Comparison of ENCODE assay signal across 8 cellular contexts in genomic region chr20:53594068-53595017, GRCh38. TPM values are rescaled to one million over a fixed set of nuclear protein-coding genes. Genes with fewer than 3 reads are reported as not detected.
A peak's percentile ranks its signal among the peaks of the same experiment; 100 is the strongest.
DNase-seq lines count a peak whose midpoint lies in the region; ATAC-seq, FAIRE-seq and TF ChIP-seq lines count a peak whose summit lies in the region.

No MANE protein-coding gene starts in this region.

- H3K4me1 ChIP-seq in ACC112 (ENCODE audit: control insufficient read depth, insufficient read depth, low read length, unreplicated experiment) (peaks cover 27% of the 10 kb centered on the region), kidney (ENCODE audit: control insufficient read depth in 1 of 2, insufficient read depth in 1 of 2, low read depth in 1 of 2, low read length in 2 of 2) (peaks cover 0 to 2% of the 10 kb centered on the region in 2 donors)

- no peaks in the 10 kb centered on the region for H3K36me3 Mint-ChIP-seq in WTC11

- peak overlapping the region; percentile 81 for H3K27ac ChIP-seq in ACC112 (ENCODE audit: low read depth, low read length)
- peak overlapping the region; percentile 89 to 91 for H3K27ac ChIP-seq in kidney (ENCODE audit: low read depth in 2 of 2, low read length in 2 of 2)

- peak overlapping the region; percentile 76 for H2AFZ ChIP-seq in ACC112 (ENCODE audit: low read length, unreplicated experiment)

- TF ChIP-seq CTCF in WTC11 (IDR thresholded peaks at IDR 0.05) = peak; percentile 26; the same call in 1 of the 2 replicates
- no peak for TF ChIP-seq CTCF in cardiac fibroblast (IDR thresholded peaks at IDR 0.05; ENCODE audit: low read depth, low read length)
- no peak for TF ChIP-seq CTCF in kidney (IDR thresholded peaks at IDR 0.05; ENCODE audit: borderline replicate concordance, extremely low read depth, insufficient read depth)

- peak overlapping the region; percentile 74 for H3K4me3 Mint-ChIP-seq in WTC11

- peaks cover 66% of the 10 kb centered on the region for H3K4me1 Mint-ChIP-seq in WTC11

- FAIRE-seq in kidney (lab: Jason Lieb, UNC) = no peak

- peak; percentile 96 for DNase-seq in NCI-H2196 (lab: John Stamatoyannopoulos, UW; ENCODE audit: unreplicated experiment)
- DNase-seq in WTC11 (ENCODE audit: low spot score) = peak; percentile 95
- peak; percentile 93 to 97 for DNase-seq in cardiac fibroblast (ENCODE audit: low read depth in 2 of 2)
- peak; percentile 99 for DNase-seq in kidney
- peak; percentile 98 to 99 for DNase-seq in stimulated activated CD4-positive, alpha-beta T cell treated with anti-CD3 and anti-CD28 coated beads, Interleukin-15, amount 100 ng/mL, for 1 hour (ENCODE audit: low read depth in 1 of 2, low spot score in 1 of 2)

- CTCF ChIA-PET in WTC11 (lab: Charles Lee) = interaction anchor here (0.6 to 2.0 kb wide), 8 partner anchors 13 to 348 kb away, joined by 3 to 7 read pairs (median 3); no protein-coding TSS in a partner anchor

- peak overlapping the region; percentile 81 to 82 for H3K9ac ChIP-seq in kidney (ENCODE audit: low read length in 2 of 2)

- H3K27me3 Mint-ChIP-seq in WTC11 (ENCODE audit: low read depth) = no peaks in the 10 kb centered on the region

- no peaks in the 10 kb centered on the region for H3K27me3 ChIP-seq in ACC112 (ENCODE audit: insufficient read depth, low read length)

- peak overlapping the region; percentile 66; the same call in 1 of the 2 replicates for H3K27ac Mint-ChIP-seq in WTC11

- ATAC-seq in GM18868 (IDR thresholded peaks at IDR 0.05; ENCODE audit: unreplicated experiment) (peak; percentile 63), HG03108 (IDR thresholded peaks at IDR 0.05; ENCODE audit: unreplicated experiment) (peak; percentile 69), WTC11 (peak; percentile 82)

- H3K36me3 ChIP-seq in ACC112 (ENCODE audit: insufficient read depth, low read length) = no peaks in the 10 kb centered on the region
- H3K36me3 ChIP-seq in kidney (ENCODE audit: control insufficient read depth in 1 of 2, insufficient read depth in 2 of 2, low read length in 2 of 2) = no peaks in the 10 kb centered on the region

- no peaks in the 10 kb centered on the region for H3K9me3 ChIP-seq in kidney (ENCODE audit: control insufficient read depth in 1 of 2, low read length in 2 of 2)

- intact Hi-C loops in kidney (cut with DNase I) = no loop called here

- H3K79me2 ChIP-seq in ACC112 (ENCODE audit: control insufficient read depth, insufficient read depth, low read length, unreplicated experiment) = peaks cover 38% of the 10 kb centered on the region

- H3K4me3 ChIP-seq in ACC112 (ENCODE audit: low read depth, low read length) = peak overlapping the region; percentile 91
- peak overlapping the region; percentile 73 for H3K4me3 ChIP-seq in cardiac fibroblast (replicated peaks in 1 of 2; ENCODE audit: low read depth in 2 of 2, low read length in 2 of 2)
- H3K4me3 ChIP-seq in kidney (ENCODE audit: low read length in 2 of 2) = peak overlapping the region; percentile 76 to 77

- POLR2A ChIA-PET in WTC11 (lab: Charles Lee) = interaction anchor here (0.6 to 2.1 kb wide), 5 partner anchors 17 to 291 kb away, joined by 3 to 11 read pairs (median 6); no protein-coding TSS in a partner anchor

- H3K9me3 Mint-ChIP-seq in WTC11 = no peaks in the 10 kb centered on the region

TF ChIP-seq in WTC11, 78 proteins besides CTCF, POLR2A, EP300 and RAD21:
- TF ChIP-seq FOXP4 (CRISPR knock-in tag; IDR thresholded peaks at IDR 0.05) = no peak
- TF ChIP-seq NR2C2 (CRISPR knock-in tag; IDR thresholded peaks at IDR 0.05) = no peak
- no peak for TF ChIP-seq ZNF263 (CRISPR knock-in tag; IDR thresholded peaks at IDR 0.05; ENCODE audit: low read depth)
- peak; percentile 90 for TF ChIP-seq USF2 (CRISPR knock-in tag; IDR thresholded peaks at IDR 0.05)
- TF ChIP-seq IRF2 (CRISPR knock-in tag; IDR thresholded peaks at IDR 0.05; ENCODE audit: borderline replicate concordance, low read depth) = no peak
- peak; percentile 56; the same call in 1 of the 2 replicates for TF ChIP-seq GABPB1 (CRISPR knock-in tag; IDR thresholded peaks at IDR 0.05)
- TF ChIP-seq ZNF512 (CRISPR knock-in tag; IDR thresholded peaks at IDR 0.05; ENCODE audit: borderline replicate concordance) = no peak
- TF ChIP-seq GRHL2 (CRISPR knock-in tag; IDR thresholded peaks at IDR 0.05; ENCODE audit: insufficient replicate concordance, severe bottlenecking) = no peak
- TF ChIP-seq NFATC4 (CRISPR knock-in tag; IDR thresholded peaks at IDR 0.05) = no peak
- peak; percentile 46; the same call in 1 of the 2 replicates for TF ChIP-seq HMGXB4 (CRISPR knock-in tag; IDR thresholded peaks at IDR 0.05)
- peak; percentile 50; the same call in 1 of the 2 replicates for TF ChIP-seq USF1 (CRISPR knock-in tag; IDR thresholded peaks at IDR 0.05)
- TF ChIP-seq NFYB (CRISPR knock-in tag; conservative IDR thresholded peaks at IDR 0.05; ENCODE audit: low read depth) = no peak
- no peak for TF ChIP-seq ZNF416 (CRISPR knock-in tag; IDR thresholded peaks at IDR 0.05)
TF ChIP-seq in WTC11: peak in this region for 4.

RNA-seq across cellular contexts. Expression of gene ZNF217, which starts 0.7 kb away (rescaled TPM):
- 75.6 to 84.0 TPM (median 77.7 TPM) in 3 replicates for total RNA-seq in WTC11 (2021)
- total RNA-seq in kidney = 60.9 TPM
- 5.0 TPM for polyA plus RNA-seq in kidney (ENCODE audit: insufficient read depth, low read depth, low replicate concordance)

Comparison
In these comparisons a context has a peak if more than half of its experiments do, and no peak if none do; other contexts are left out.
1. Peak in every context shown above with its lines: DNase-seq, ATAC-seq, H3K4me3 ChIP-seq and H3K27ac ChIP-seq.